Comparison of ENCODE assay signal across 1 cellular context in the genomic region with DNA sequence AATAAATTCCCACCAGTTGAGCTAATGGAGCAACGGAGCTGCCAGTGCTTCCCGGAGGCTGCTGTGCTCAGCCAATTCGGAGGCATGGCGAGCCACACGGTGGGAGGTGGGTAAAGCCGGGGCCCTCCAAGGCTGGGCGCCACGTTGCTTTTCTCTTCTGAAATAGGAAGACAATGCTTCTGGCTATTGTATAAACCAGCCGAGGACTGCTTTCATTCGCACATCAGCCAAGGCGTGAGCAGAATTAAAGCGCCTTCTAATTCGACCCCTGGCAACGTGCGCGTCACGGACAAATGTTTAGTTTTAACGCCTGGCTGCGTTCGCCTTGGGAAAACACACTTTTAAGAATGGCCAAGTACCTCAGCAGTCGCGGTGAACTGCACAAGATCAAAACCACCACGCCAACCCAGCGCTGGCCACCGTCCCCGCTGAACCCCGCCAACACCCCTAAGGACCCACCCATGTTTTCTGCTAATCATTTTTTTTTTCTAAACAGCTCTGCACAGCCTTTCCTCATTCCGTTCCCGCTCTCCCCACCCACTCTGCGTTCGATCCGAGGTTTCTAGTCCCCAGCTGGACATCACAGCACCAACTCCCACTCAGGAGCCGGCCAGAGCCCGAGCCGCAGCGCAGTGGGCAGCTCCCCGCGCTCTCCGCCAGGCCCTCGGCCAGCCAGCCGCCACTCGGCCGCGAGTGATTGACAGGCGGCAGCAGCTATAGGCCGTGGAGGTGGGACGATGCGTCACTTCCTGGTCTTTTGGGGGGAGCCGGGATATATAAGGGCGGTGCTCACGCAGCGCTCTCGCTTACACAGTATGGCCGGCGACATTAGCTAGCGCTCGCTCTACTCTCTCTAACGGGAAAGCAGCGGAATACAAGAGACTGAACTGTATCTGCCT.
TF ChIP-seq lines count a peak whose summit lies in the region.

A gene (plus strand): TSS at position 805 of the 899 bp plus-strand sequence. CDS start 321 bp downstream, outside the sequence.

TF ChIP-seq in K562, 482 proteins besides CTCF, POLR2A, EP300 and RAD21 (continued from another document and continues in another):
- TF ChIP-seq, protein P1, sequence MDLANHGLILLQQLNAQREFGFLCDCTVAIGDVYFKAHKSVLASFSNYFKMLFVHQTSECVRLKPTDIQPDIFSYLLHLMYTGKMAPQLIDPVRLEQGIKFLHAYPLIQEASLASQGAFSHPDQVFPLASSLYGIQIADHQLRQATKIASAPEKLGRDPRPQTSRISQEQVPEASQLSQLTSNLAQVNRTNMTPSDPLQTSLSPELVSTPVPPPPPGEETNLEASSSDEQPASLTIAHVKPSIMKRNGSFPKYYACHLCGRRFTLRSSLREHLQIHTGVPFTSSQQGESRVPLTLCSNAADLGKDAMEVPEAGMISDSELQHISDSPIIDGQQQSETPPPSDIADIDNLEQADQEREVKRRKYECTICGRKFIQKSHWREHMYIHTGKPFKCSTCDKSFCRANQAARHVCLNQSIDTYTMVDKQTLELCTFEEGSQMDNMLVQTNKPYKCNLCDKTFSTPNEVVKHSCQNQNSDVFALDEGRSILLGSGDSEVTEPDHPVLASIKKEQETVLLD (IDR thresholded peaks at IDR 0.05), result peak; percentile 57; the same call in 1 of the 2 replicates
- TF ChIP-seq, protein P2, sequence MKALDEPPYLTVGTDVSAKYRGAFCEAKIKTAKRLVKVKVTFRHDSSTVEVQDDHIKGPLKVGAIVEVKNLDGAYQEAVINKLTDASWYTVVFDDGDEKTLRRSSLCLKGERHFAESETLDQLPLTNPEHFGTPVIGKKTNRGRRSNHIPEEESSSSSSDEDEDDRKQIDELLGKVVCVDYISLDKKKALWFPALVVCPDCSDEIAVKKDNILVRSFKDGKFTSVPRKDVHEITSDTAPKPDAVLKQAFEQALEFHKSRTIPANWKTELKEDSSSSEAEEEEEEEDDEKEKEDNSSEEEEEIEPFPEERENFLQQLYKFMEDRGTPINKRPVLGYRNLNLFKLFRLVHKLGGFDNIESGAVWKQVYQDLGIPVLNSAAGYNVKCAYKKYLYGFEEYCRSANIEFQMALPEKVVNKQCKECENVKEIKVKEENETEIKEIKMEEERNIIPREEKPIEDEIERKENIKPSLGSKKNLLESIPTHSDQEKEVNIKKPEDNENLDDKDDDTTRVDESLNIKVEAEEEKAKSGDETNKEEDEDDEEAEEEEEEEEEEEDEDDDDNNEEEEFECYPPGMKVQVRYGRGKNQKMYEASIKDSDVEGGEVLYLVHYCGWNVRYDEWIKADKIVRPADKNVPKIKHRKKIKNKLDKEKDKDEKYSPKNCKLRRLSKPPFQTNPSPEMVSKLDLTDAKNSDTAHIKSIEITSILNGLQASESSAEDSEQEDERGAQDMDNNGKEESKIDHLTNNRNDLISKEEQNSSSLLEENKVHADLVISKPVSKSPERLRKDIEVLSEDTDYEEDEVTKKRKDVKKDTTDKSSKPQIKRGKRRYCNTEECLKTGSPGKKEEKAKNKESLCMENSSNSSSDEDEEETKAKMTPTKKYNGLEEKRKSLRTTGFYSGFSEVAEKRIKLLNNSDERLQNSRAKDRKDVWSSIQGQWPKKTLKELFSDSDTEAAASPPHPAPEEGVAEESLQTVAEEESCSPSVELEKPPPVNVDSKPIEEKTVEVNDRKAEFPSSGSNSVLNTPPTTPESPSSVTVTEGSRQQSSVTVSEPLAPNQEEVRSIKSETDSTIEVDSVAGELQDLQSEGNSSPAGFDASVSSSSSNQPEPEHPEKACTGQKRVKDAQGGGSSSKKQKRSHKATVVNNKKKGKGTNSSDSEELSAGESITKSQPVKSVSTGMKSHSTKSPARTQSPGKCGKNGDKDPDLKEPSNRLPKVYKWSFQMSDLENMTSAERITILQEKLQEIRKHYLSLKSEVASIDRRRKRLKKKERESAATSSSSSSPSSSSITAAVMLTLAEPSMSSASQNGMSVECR (CRISPR knock-in tag; IDR thresholded peaks at IDR 0.05), result peak; percentile 58; the same call in 1 of the 2 replicates
- TF ChIP-seq E2F3 (CRISPR knock-in tag; IDR thresholded peaks at IDR 0.05) (peak; percentile 30; the same call in 1 of the 2 replicates), KAT7 (CRISPR knock-in tag; IDR thresholded peaks at IDR 0.05; ENCODE audit: borderline replicate concordance) (no peak; the same call in 1 of the 2 replicates), HDAC6 (IDR thresholded peaks at IDR 0.05; ENCODE audit: low read depth, low read length) (no peak), NFRKB (IDR thresholded peaks at IDR 0.05; ENCODE audit: low read depth) (peak; percentile 89), TAF1 (IDR thresholded peaks at IDR 0.05; ENCODE audit: control insufficient read depth, extremely low read depth, insufficient read depth, low read length, severe bottlenecking) (peak; percentile 99), ZNF707 (CRISPR knock-in tag; conservative IDR thresholded peaks at IDR 0.05) (no peak), BRD4 (IDR thresholded peaks at IDR 0.05) (0 out of 2 replicates have a peak, but pooled peaks have one; percentile 23), RBBP5 (IDR thresholded peaks at IDR 0.05; ENCODE audit: borderline replicate concordance, insufficient read depth, low read length, poor library complexity, severe bottlenecking) (peak; percentile 18), ETV6 (IDR thresholded peaks at IDR 0.05; ENCODE audit: borderline replicate concordance in 1 of 2, low read depth in 2 of 2, low read length in 1 of 2) (0 out of 4 replicates have a peak, but pooled peaks of 1 of the 2 experiments have one; percentile 9), ETV6 (CRISPR knock-in tag; IDR thresholded peaks at IDR 0.05; ENCODE audit: borderline replicate concordance) (no peak), ZNF174 (CRISPR knock-in tag; IDR thresholded peaks at IDR 0.05) (no peak), CXXC5 (CRISPR knock-in tag; IDR thresholded peaks at IDR 0.05) (peak; percentile 92), TEAD1 (CRISPR knock-in tag; IDR thresholded peaks at IDR 0.05) (peak; percentile 27 to 45; a peak in 2 of 4 replicates), NEUROD1 (IDR thresholded peaks at IDR 0.05; ENCODE audit: borderline replicate concordance, low read depth, low read length, partially characterized antibody) (peak; percentile 85), HDAC2 (IDR thresholded peaks at IDR 0.05) (peak; percentile 29), CBX5 (IDR thresholded peaks at IDR 0.05; ENCODE audit: borderline replicate concordance, low read depth) (no peak), JUND (IDR thresholded peaks at IDR 0.05; ENCODE audit: borderline replicate concordance, low read depth, low read length) (peak; percentile 70), JUND (tag; IDR thresholded peaks at IDR 0.05; ENCODE audit: borderline replicate concordance, low read depth, low read length) (no peak; the same call in 2 of the 3 replicates), ESRRA (IDR thresholded peaks at IDR 0.05; ENCODE audit: borderline replicate concordance, low read depth) (peak; percentile 15; the same call in 1 of the 2 replicates), GATAD2B (IDR thresholded peaks at IDR 0.05; ENCODE audit: borderline replicate concordance) (no peak; the same call in 1 of the 2 replicates), ZNF431 (CRISPR knock-in tag; IDR thresholded peaks at IDR 0.05) (no peak)
- TF ChIP-seq, protein P3, sequence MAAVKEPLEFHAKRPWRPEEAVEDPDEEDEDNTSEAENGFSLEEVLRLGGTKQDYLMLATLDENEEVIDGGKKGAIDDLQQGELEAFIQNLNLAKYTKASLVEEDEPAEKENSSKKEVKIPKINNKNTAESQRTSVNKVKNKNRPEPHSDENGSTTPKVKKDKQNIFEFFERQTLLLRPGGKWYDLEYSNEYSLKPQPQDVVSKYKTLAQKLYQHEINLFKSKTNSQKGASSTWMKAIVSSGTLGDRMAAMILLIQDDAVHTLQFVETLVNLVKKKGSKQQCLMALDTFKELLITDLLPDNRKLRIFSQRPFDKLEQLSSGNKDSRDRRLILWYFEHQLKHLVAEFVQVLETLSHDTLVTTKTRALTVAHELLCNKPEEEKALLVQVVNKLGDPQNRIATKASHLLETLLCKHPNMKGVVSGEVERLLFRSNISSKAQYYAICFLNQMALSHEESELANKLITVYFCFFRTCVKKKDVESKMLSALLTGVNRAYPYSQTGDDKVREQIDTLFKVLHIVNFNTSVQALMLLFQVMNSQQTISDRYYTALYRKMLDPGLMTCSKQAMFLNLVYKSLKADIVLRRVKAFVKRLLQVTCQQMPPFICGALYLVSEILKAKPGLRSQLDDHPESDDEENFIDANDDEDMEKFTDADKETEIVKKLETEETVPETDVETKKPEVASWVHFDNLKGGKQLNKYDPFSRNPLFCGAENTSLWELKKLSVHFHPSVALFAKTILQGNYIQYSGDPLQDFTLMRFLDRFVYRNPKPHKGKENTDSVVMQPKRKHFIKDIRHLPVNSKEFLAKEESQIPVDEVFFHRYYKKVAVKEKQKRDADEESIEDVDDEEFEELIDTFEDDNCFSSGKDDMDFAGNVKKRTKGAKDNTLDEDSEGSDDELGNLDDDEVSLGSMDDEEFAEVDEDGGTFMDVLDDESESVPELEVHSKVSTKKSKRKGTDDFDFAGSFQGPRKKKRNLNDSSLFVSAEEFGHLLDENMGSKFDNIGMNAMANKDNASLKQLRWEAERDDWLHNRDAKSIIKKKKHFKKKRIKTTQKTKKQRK (IDR thresholded peaks at IDR 0.05; ENCODE audit: borderline replicate concordance, low read depth, low read length), result no peak
- TF ChIP-seq, protein P4, sequence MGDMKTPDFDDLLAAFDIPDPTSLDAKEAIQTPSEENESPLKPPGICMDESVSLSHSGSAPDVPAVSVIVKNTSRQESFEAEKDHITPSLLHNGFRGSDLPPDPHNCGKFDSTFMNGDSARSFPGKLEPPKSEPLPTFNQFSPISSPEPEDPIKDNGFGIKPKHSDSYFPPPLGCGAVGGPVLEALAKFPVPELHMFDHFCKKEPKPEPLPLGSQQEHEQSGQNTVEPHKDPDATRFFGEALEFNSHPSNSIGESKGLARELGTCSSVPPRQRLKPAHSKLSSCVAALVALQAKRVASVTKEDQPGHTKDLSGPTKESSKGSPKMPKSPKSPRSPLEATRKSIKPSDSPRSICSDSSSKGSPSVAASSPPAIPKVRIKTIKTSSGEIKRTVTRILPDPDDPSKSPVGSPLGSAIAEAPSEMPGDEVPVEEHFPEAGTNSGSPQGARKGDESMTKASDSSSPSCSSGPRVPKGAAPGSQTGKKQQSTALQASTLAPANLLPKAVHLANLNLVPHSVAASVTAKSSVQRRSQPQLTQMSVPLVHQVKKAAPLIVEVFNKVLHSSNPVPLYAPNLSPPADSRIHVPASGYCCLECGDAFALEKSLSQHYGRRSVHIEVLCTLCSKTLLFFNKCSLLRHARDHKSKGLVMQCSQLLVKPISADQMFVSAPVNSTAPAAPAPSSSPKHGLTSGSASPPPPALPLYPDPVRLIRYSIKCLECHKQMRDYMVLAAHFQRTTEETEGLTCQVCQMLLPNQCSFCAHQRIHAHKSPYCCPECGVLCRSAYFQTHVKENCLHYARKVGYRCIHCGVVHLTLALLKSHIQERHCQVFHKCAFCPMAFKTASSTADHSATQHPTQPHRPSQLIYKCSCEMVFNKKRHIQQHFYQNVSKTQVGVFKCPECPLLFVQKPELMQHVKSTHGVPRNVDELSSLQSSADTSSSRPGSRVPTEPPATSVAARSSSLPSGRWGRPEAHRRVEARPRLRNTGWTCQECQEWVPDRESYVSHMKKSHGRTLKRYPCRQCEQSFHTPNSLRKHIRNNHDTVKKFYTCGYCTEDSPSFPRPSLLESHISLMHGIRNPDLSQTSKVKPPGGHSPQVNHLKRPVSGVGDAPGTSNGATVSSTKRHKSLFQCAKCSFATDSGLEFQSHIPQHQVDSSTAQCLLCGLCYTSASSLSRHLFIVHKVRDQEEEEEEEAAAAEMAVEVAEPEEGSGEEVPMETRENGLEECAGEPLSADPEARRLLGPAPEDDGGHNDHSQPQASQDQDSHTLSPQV (IDR thresholded peaks at IDR 0.05), result 0 out of 2 replicates have a peak, but pooled peaks have one; percentile 47
- TF ChIP-seq, protein P5, sequence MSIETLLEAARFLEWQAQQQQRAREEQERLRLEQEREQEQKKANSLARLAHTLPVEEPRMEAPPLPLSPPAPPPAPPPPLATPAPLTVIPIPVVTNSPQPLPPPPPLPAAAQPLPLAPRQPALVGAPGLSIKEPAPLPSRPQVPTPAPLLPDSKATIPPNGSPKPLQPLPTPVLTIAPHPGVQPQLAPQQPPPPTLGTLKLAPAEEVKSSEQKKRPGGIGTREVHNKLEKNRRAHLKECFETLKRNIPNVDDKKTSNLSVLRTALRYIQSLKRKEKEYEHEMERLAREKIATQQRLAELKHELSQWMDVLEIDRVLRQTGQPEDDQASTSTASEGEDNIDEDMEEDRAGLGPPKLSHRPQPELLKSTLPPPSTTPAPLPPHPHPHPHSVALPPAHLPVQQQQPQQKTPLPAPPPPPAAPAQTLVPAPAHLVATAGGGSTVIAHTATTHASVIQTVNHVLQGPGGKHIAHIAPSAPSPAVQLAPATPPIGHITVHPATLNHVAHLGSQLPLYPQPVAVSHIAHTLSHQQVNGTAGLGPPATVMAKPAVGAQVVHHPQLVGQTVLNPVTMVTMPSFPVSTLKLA (conservative IDR thresholded peaks at IDR 0.05), result peak; percentile 49 to 68; a peak in 3 of 4 replicates
- TF ChIP-seq, protein P6, sequence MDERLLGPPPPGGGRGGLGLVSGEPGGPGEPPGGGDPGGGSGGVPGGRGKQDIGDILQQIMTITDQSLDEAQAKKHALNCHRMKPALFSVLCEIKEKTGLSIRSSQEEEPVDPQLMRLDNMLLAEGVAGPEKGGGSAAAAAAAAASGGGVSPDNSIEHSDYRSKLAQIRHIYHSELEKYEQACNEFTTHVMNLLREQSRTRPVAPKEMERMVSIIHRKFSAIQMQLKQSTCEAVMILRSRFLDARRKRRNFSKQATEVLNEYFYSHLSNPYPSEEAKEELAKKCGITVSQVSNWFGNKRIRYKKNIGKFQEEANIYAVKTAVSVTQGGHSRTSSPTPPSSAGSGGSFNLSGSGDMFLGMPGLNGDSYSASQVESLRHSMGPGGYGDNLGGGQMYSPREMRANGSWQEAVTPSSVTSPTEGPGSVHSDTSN (CRISPR knock-in tag; IDR thresholded peaks at IDR 0.05; ENCODE audit: low read depth), result peak; percentile 99
- TF ChIP-seq, protein P6 (tag; conservative IDR thresholded peaks at IDR 0.05; ENCODE audit: low read depth), result peak; percentile 98
- TF ChIP-seq, protein P7, sequence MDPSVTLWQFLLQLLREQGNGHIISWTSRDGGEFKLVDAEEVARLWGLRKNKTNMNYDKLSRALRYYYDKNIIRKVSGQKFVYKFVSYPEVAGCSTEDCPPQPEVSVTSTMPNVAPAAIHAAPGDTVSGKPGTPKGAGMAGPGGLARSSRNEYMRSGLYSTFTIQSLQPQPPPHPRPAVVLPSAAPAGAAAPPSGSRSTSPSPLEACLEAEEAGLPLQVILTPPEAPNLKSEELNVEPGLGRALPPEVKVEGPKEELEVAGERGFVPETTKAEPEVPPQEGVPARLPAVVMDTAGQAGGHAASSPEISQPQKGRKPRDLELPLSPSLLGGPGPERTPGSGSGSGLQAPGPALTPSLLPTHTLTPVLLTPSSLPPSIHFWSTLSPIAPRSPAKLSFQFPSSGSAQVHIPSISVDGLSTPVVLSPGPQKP (CRISPR knock-in tag; IDR thresholded peaks at IDR 0.05), result no peak
- TF ChIP-seq, protein P8, sequence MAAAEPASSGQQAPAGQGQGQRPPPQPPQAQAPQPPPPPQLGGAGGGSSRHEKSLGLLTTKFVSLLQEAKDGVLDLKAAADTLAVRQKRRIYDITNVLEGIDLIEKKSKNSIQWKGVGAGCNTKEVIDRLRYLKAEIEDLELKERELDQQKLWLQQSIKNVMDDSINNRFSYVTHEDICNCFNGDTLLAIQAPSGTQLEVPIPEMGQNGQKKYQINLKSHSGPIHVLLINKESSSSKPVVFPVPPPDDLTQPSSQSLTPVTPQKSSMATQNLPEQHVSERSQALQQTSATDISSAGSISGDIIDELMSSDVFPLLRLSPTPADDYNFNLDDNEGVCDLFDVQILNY (CRISPR knock-in tag; IDR thresholded peaks at IDR 0.05), result 0 out of 2 replicates have a peak, but pooled peaks have one; percentile 36
